In genomic region chr1:77759090-77760028, GRCh38 we compare ENCODE assay signal across 8 cellular contexts. TPM values are rescaled to one million over a fixed set of nuclear protein-coding genes. Genes with fewer than 3 reads are reported as not detected.
DNase-seq lines count a peak whose midpoint lies in the region; ATAC-seq lines count a peak whose summit lies in the region.

TSS of gene USP33 (minus strand) at chr1:77759852. CDS start at chr1:77741697, 18,155 bp downstream.

- peak; percentile 96 for ATAC-seq in GM19025 (IDR thresholded peaks at IDR 0.05; ENCODE audit: low read depth, unreplicated experiment)
- peak; percentile 97 for ATAC-seq in HG03280 (IDR thresholded peaks at IDR 0.05; ENCODE audit: unreplicated experiment)
- ATAC-seq in left colon, result peak; percentile 98

- intact Hi-C loops in left colon (cut with DNase I, micrococcal nuclease), result no loop called here

- H3K27ac ChIP-seq in cingulate gyrus (ENCODE audit: low read depth, low read length), result peak within 1 kb of the TSS; percentile 58

- DNase-seq in AML-193 (lab: John Stamatoyannopoulos, UW) (peak; percentile 69 to 75), NCI-H510A (lab: John Stamatoyannopoulos, UW) (peak; percentile 93), left colon (peak; percentile 89 to 93)
- DNase-seq in activated CD4-positive, alpha-beta T cell treated with anti-CD3 and anti-CD28 coated beads for 4 hours, result peak; percentile 84 to 92
- DNase-seq in stimulated activated CD4-positive, alpha-beta T cell treated with anti-CD3 and anti-CD28 coated beads, Interleukin-2, amount 100 ng/mL, for 24 hours, result peak; percentile 93 to 94

RNA-seq across cellular contexts. Expression of gene USP33, which starts in this region (rescaled TPM):
- total RNA-seq in left colon, result 10 to 100 TPM; 56.8 to 63.5 TPM

Comparison
In these comparisons a context has a peak if more than half of its experiments do, and no peak if none do; other contexts are left out.
1. Peak in every context shown above with its lines: DNase-seq, ATAC-seq and H3K27ac ChIP-seq.